27 cellular contexts compared by ENCODE assay signal in genomic region chr6:118596774-118597332, GRCh38. TPM values are rescaled to one million over a fixed set of nuclear protein-coding genes. Genes with fewer than 3 reads are reported as not detected.
A peak's percentile ranks its signal among the peaks of the same experiment; 100 is the strongest.
DNase-seq lines count a peak whose midpoint lies in the region; ATAC-seq and TF ChIP-seq lines count a peak whose summit lies in the region.
"Had no signal": no experiment of that assay in that cellular context is flagged by ENCODE, and none has a peak within 500 bp of the region (broad histone marks: within the 10 kb centered on the region; RNA-seq: fewer than 3 reads in every experiment).

No MANE protein-coding gene starts in this region.

- peaks cover 41% of the 10 kb centered on the region for H3K4me1 Mint-ChIP-seq in activated T-cell treated with anti-CD3 and anti-CD28 coated beads, Interleukin-2, amount 50 U/mL, for 4 hours (ENCODE audit: low read depth)
- peaks cover 13 to 32% of the 10 kb centered on the region in 2 donors for H3K4me1 Mint-ChIP-seq in effector memory CD8-positive, alpha-beta T cell (ENCODE audit: low read depth in 2 of 2)
- H3K4me1 Mint-ChIP-seq in stimulated activated effector memory CD8-positive, alpha-beta T cell treated with anti-CD3 and anti-CD28 coated beads, Interleukin-12 subunit alpha, Interleukin-12 subunit beta, amount 100 ng/mL, for 72 hours = peaks cover 23% of the 10 kb centered on the region
- H3K4me1 Mint-ChIP-seq: B cell had no signal

- peak; percentile 46 to 57 for ATAC-seq in activated T-cell treated with anti-CD3 and anti-CD28 coated beads, Interleukin-2, amount 50 U/mL, for 4 hours
- ATAC-seq in effector memory CD8-positive, alpha-beta T cell (replicated peaks) = no peak
- ATAC-seq in stimulated activated effector memory CD8-positive, alpha-beta T cell treated with anti-CD3 and anti-CD28 coated beads, Interleukin-12 subunit alpha, Interleukin-12 subunit beta, amount 100 ng/mL, for 72 hours = no peak
- ATAC-seq in HG02981 (IDR thresholded peaks at IDR 0.05; ENCODE audit: unreplicated experiment) = no peak
- ATAC-seq: left colon, PC-3, T-helper 17 cell had no signal

- peaks cover 3% of the 10 kb centered on the region for H3K9me3 Mint-ChIP-seq in activated T-cell treated with anti-CD3 and anti-CD28 coated beads, Interleukin-2, amount 50 U/mL, for 4 hours
- no peaks in the 10 kb centered on the region for H3K9me3 Mint-ChIP-seq in effector memory CD8-positive, alpha-beta T cell
- H3K9me3 Mint-ChIP-seq in stimulated activated effector memory CD8-positive, alpha-beta T cell treated with anti-CD3 and anti-CD28 coated beads, Interleukin-12 subunit alpha, Interleukin-12 subunit beta, amount 100 ng/mL, for 72 hours = no peaks in the 10 kb centered on the region

- no peak for DNase-seq in activated T-cell treated with anti-CD3 and anti-CD28 coated beads, Interleukin-2, amount 50 U/mL, for 4 hours
- no peak for DNase-seq in activated T-cell treated with anti-CD3 and anti-CD28 coated beads, Interleukin-2, amount 50 U/mL, for 1 hour
- DNase-seq in effector memory CD8-positive, alpha-beta T cell = no peak
- DNase-seq in stimulated activated effector memory CD8-positive, alpha-beta T cell treated with anti-CD3 and anti-CD28 coated beads, Interleukin-12 subunit alpha, Interleukin-12 subunit beta, amount 100 ng/mL, for 72 hours (ENCODE audit: low spot score in 2 of 2) = peak in 1 of 2 donors; percentile 6
- DNase-seq in SIG-M5 treated with dmso at 0.1 percent for 504 hours (lab: John Stamatoyannopoulos, UW; ENCODE audit: unreplicated experiment) (no peak), AG08396 (ENCODE audit: low spot score) (no peak)
- DNase-seq: activated CD8-positive, alpha-beta memory T cell treated with anti-CD3 and anti-CD28 coated beads for 24 hours; activated naive CD4-positive, alpha-beta T cell treated with anti-CD3 and anti-CD28 coated beads, Interleukin-2, amount 10 ng/mL, durations not matched to agents 7 days and 5 days; aorta; effector CD8-positive, alpha-beta T cell; left colon; mammary epithelial cell; MG63; NCI-H1930; NCI-H69; PC-3; SK-N-SH; T-helper 17 cell; tibial artery had no signal

- no peak for TF ChIP-seq CTCF in HEK293 (tag by site-specific recombination; IDR thresholded peaks at IDR 0.05)

- no peaks in the 10 kb centered on the region for H3K36me3 ChIP-seq in HEK293 (ENCODE audit: control insufficient read depth in 2 of 2, insufficient read depth in 1 of 2, low read length in 2 of 2)
- H3K36me3 ChIP-seq: MG63, tibial artery had no signal

- no peaks in the 10 kb centered on the region for H3K9me3 ChIP-seq in HEK293 (ENCODE audit: control insufficient read depth, insufficient read depth, low read depth, low read length)
- H3K9me3 ChIP-seq: MG63, SK-N-SH, tibial artery had no signal

- no peak overlapping the region for H3K27ac ChIP-seq in HEK293 (ENCODE audit: extremely low read depth, low read depth, low read length)
- H3K27ac ChIP-seq: coronary artery, KMS-11, parathyroid adenoma, skin epidermis, tibial artery had no signal

- no peak overlapping the region for H3K4me3 ChIP-seq in HEK293 (ENCODE audit: low read depth, low read length)
- H3K4me3 ChIP-seq: coronary artery, MG63, skin epidermis, tibial artery had no signal

- CTCF ChIA-PET in HEK293 (lab: Yijun Ruan, JAX) = interaction anchor here (0.6 to 2.2 kb wide), 2 partner anchors 17 to 338 kb away, joined by 3 to 11 read pairs; no protein-coding TSS in a partner anchor

- POLR2A ChIA-PET in HEK293 (lab: Yijun Ruan, JAX) = no interaction called here

- H3K4me3 Mint-ChIP-seq in activated T-cell treated with anti-CD3 and anti-CD28 coated beads, Interleukin-2, amount 50 U/mL, for 4 hours = no peak overlapping the region
- no peak overlapping the region for H3K4me3 Mint-ChIP-seq in effector memory CD8-positive, alpha-beta T cell
- no peak overlapping the region for H3K4me3 Mint-ChIP-seq in stimulated activated effector memory CD8-positive, alpha-beta T cell treated with anti-CD3 and anti-CD28 coated beads, Interleukin-12 subunit alpha, Interleukin-12 subunit beta, amount 100 ng/mL, for 72 hours
- H3K4me3 Mint-ChIP-seq: activated naive CD4-positive, alpha-beta T cell treated with anti-CD3 and anti-CD28 coated beads, Interleukin-2, amount 10 ng/mL, durations not matched to agents 7 days and 5 days; B cell; T-helper 17 cell had no signal

- peaks cover 12% of the 10 kb centered on the region for H3K36me3 Mint-ChIP-seq in activated T-cell treated with anti-CD3 and anti-CD28 coated beads, Interleukin-2, amount 50 U/mL, for 4 hours (ENCODE audit: insufficient read depth)
- H3K36me3 Mint-ChIP-seq in effector memory CD8-positive, alpha-beta T cell (ENCODE audit: insufficient read depth) = peaks cover 8% of the 10 kb centered on the region
- no peaks in the 10 kb centered on the region for H3K36me3 Mint-ChIP-seq in stimulated activated effector memory CD8-positive, alpha-beta T cell treated with anti-CD3 and anti-CD28 coated beads, Interleukin-12 subunit alpha, Interleukin-12 subunit beta, amount 100 ng/mL, for 72 hours

- H3K27me3 Mint-ChIP-seq in activated T-cell treated with anti-CD3 and anti-CD28 coated beads, Interleukin-2, amount 50 U/mL, for 4 hours (ENCODE audit: low read depth) = no peaks in the 10 kb centered on the region
- no peaks in the 10 kb centered on the region for H3K27me3 Mint-ChIP-seq in effector memory CD8-positive, alpha-beta T cell
- H3K27me3 Mint-ChIP-seq: activated naive CD4-positive, alpha-beta T cell treated with anti-CD3 and anti-CD28 coated beads, Interleukin-2, amount 10 ng/mL, durations not matched to agents 7 days and 5 days; B cell; T-helper 17 cell had no signal

- no peaks in the 10 kb centered on the region for H3K4me1 ChIP-seq in HEK293 (ENCODE audit: control insufficient read depth, insufficient read depth, low read length)
- H3K4me1 ChIP-seq: parathyroid adenoma had no signal

- H3K27ac Mint-ChIP-seq in effector memory CD8-positive, alpha-beta T cell = peak overlapping the region; percentile 6 to 77
- peak overlapping the region; percentile 32 for H3K27ac Mint-ChIP-seq in stimulated activated effector memory CD8-positive, alpha-beta T cell treated with anti-CD3 and anti-CD28 coated beads, Interleukin-12 subunit alpha, Interleukin-12 subunit beta, amount 100 ng/mL, for 72 hours
- H3K27ac Mint-ChIP-seq: activated naive CD4-positive, alpha-beta T cell treated with anti-CD3 and anti-CD28 coated beads, Interleukin-2, amount 10 ng/mL, durations not matched to agents 7 days and 5 days; B cell; T-helper 17 cell had no signal

TF ChIP-seq in HEK293, 187 proteins besides CTCF, POLR2A, EP300 and RAD21:
- TF ChIP-seq ZNF146 (tag by site-specific recombination; IDR thresholded peaks at IDR 0.05) (no peak), ZFHX2 (tag by site-specific recombination; conservative IDR thresholded peaks at IDR 0.05) (0 out of 2 replicates have a peak, but pooled peaks have one; percentile 15)
TF ChIP-seq in HEK293: peak in this region for 1.

RNA-seq across cellular contexts. Expression of gene PLN, which starts 48.8 kb away (rescaled TPM):
- under 1 TPM in 1 of 3 donors, not detected in 2; 0.16 TPM for total RNA-seq in activated T-cell treated with anti-CD3 and anti-CD28 coated beads, Interleukin-2, amount 50 U/mL, for 4 hours
- total RNA-seq: B cell, epithelial cell of proximal tubule, mammary epithelial cell, PC-3, T-helper 17 cell had no signal

RNA-seq across cellular contexts. Expression of gene CEP85L, which starts 54.5 kb away (rescaled TPM):
- 10 to 100 TPM; 23.1 to 27.9 (median 26.8) TPM for total RNA-seq in activated T-cell treated with anti-CD3 and anti-CD28 coated beads, Interleukin-2, amount 50 U/mL, for 4 hours

Comparison
In these comparisons a context has a peak if more than half of its experiments do, and no peak if none do; other contexts are left out.
1. ATAC-seq: peak in activated T-cell treated with anti-CD3 and anti-CD28 coated beads, Interleukin-2, amount 50 U/mL, for 4 hours (2 of 2); none in effector memory CD8-positive, alpha-beta T cell (single experiment), stimulated activated effector memory CD8-positive, alpha-beta T cell treated with anti-CD3 and anti-CD28 coated beads, Interleukin-12 subunit alpha, Interleukin-12 subunit beta, amount 100 ng/mL, for 72 hours (single experiment) and HG02981 (single experiment).